ENCODE assay signal across 16 cellular contexts in the genomic region with DNA sequence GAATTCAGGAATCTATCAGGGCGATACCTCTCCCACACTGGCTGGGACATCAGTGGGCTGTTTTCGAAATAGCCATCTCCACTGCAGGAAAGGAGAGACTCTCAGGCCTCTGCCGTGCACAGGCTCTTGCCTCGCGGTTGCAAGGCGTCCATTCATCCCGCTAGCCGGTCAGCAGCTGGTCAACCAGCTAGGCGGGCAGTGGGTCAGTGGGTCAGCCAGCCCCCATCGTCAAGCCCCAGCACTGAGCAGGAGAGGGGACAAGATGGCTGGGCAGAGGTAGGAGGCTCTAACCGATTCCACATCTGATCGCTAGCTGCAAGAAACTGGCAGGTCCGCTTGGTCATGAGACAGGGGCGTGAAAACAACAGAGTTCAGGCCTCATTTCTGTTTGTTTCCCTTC. TPM values are rescaled to one million over a fixed set of nuclear protein-coding genes. Genes with fewer than 3 reads are reported as not detected.
"Had no signal": no experiment of that assay in that cellular context is flagged by ENCODE, and none has a peak within 500 bp of the region (broad histone marks: within the 10 kb centered on the region; RNA-seq: fewer than 3 reads in every experiment).

No MANE protein-coding gene starts in this region.

- H3K4me1 ChIP-seq: uterus had no signal

- ATAC-seq: effector memory CD8-positive, alpha-beta T cell; mucosa of descending colon; naive thymus-derived CD8-positive, alpha-beta T cell; right cardiac atrium had no signal

- H3K79me2 ChIP-seq: hepatocyte had no signal

- H3K27me3 ChIP-seq: hepatocyte, ovary, thyroid gland, uterus had no signal

- H3K27ac ChIP-seq: esophagus squamous epithelium, hepatocyte, ovary, thyroid gland, uterus had no signal

- H3K4me3 ChIP-seq: esophagus squamous epithelium, hepatocyte, mucosa of descending colon, ovary, thyroid gland, uterus had no signal

- H3K4me2 ChIP-seq: hepatocyte had no signal

- DNase-seq: effector memory CD8-positive, alpha-beta T cell; esophagus squamous epithelium; foreskin fibroblast; kidney glomerular epithelial cell; ovary; right cardiac atrium; small intestine; stimulated activated CD4-positive, alpha-beta T cell treated with anti-CD3 and anti-CD28 coated beads, Interleukin-2, amount 100 ng/mL, for 48 hours; stimulated activated naive CD4-positive, alpha-beta T cell treated with Interleukin-2 at 50 U/mL for 16 hours; thyroid gland; uterus had no signal

- H3K9me3 ChIP-seq: esophagus squamous epithelium, mucosa of descending colon, ovary, thyroid gland, uterus had no signal

- H2AFZ ChIP-seq: hepatocyte had no signal

- H3K36me3 ChIP-seq: esophagus squamous epithelium, ovary, thyroid gland, uterus had no signal

RNA-seq across cellular contexts. Expression of a gene that starts 45.1 kb away (rescaled TPM):
- total RNA-seq: lower leg skin; naive thymus-derived CD8-positive, alpha-beta T cell had no signal
- polyA plus RNA-seq: naive thymus-derived CD8-positive, alpha-beta T cell; neural cell had no signal
